Comparison of ENCODE assay signal across 16 cellular contexts in the genomic region with DNA sequence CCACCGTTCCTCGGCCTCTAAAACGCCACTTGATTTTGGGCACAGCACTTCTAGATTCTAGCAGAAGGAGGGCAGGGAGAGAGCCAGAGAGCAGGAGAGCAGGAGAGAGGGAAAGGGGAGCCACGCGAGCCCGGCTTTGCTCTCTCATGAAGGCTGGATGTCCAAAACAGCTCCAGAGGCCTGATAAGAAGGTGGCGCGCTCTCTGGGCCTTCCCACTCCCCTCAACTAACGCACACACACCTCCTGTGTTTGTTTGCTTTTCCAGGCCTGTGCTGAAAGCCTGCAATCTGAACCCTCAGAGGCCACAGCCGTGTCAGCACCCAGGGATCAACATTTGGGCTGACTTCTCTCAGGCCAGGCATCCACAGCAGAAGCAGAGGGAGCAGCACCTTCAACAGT.
A peak's percentile ranks its signal among the peaks of the same experiment; 100 is the strongest.
DNase-seq lines count a peak whose midpoint lies in the region; ATAC-seq and TF ChIP-seq lines count a peak whose summit lies in the region.
"Had no signal": no experiment of that assay in that cellular context is flagged by ENCODE, and none has a peak within 500 bp of the region (broad histone marks: within the 10 kb centered on the region; RNA-seq: fewer than 3 reads in every experiment).

No MANE protein-coding gene starts in this region.

- H3K9ac ChIP-seq in HUES48 (ENCODE audit: low read depth, low read length) = 0 out of 2 replicates have a peak overlapping the region, but pooled peaks have one; percentile 25
- H3K9ac ChIP-seq: BLaER1 treated with 17β-estradiol and CSF1 and Interleukin-3, amounts not matched to agents 10 nM and 100 nM; KMS-11 had no signal

- H3K36me3 ChIP-seq in cardiac muscle cell (no peaks in the 10 kb centered on the region), right atrium auricular region (no peaks in the 10 kb centered on the region), HUES48 (ENCODE audit: control insufficient read depth, insufficient read depth, low read length) (no peaks in the 10 kb centered on the region)
- H3K36me3 ChIP-seq: BLaER1 treated with 17β-estradiol and CSF1 and Interleukin-3, amounts not matched to agents 10 nM and 100 nM had no signal

- H3K4me1 ChIP-seq in cardiac muscle cell (ENCODE audit: low read depth) (peaks cover 10% of the 10 kb centered on the region), right atrium auricular region (no peaks in the 10 kb centered on the region), HUES48 (ENCODE audit: control insufficient read depth, insufficient read depth, low read length) (peaks cover 16% of the 10 kb centered on the region)
- H3K4me1 ChIP-seq: BLaER1 treated with 17β-estradiol and CSF1 and Interleukin-3, amounts not matched to agents 10 nM and 100 nM had no signal

- H3K4me3 ChIP-seq in cardiac muscle cell (no peak overlapping the region), right atrium auricular region (no peak overlapping the region), HUES48 (ENCODE audit: low read depth, low read length) (no peak overlapping the region)
- H3K4me3 ChIP-seq: BLaER1 treated with 17β-estradiol and CSF1 and Interleukin-3, amounts not matched to agents 10 nM and 100 nM had no signal

- H3K27me3 ChIP-seq in cardiac muscle cell (no peaks in the 10 kb centered on the region), right atrium auricular region (no peaks in the 10 kb centered on the region), HUES48 (ENCODE audit: control insufficient read depth, insufficient read depth, low read length) (no peaks in the 10 kb centered on the region)
- H3K27me3 ChIP-seq: BLaER1 treated with 17β-estradiol and CSF1 and Interleukin-3, amounts not matched to agents 10 nM and 100 nM had no signal

- in situ Hi-C loops in KBM-7 (cut with MboI; ENCODE audit: low pct_unique_long_range_greater_than_20kb, low sequenced_read_pairs) = no loop called here

- no peak for TF ChIP-seq CTCF in cardiac muscle cell (IDR thresholded peaks at IDR 0.05; ENCODE audit: low read depth, low read length)
- TF ChIP-seq CTCF in right atrium auricular region (IDR thresholded peaks at IDR 0.05) = no peak

- no peak for ATAC-seq in GM21423 (IDR thresholded peaks at IDR 0.05; ENCODE audit: unreplicated experiment)
- ATAC-seq: CD8-positive, alpha-beta T cell; Right ventricle myocardium inferior had no signal

- H3K9me3 ChIP-seq in cardiac muscle cell (ENCODE audit: low read depth) (no peaks in the 10 kb centered on the region), right atrium auricular region (no peaks in the 10 kb centered on the region), HUES48 (ENCODE audit: control insufficient read depth, insufficient read depth, low read length) (no peaks in the 10 kb centered on the region)
- H3K9me3 ChIP-seq: BLaER1 treated with 17β-estradiol and CSF1 and Interleukin-3, amounts not matched to agents 10 nM and 100 nM had no signal

- H3K27ac ChIP-seq in cardiac muscle cell (peak overlapping the region; percentile 60), right atrium auricular region (no peak overlapping the region), HUES48 (ENCODE audit: low read depth, low read length) (no peak overlapping the region)
- H3K27ac ChIP-seq: BLaER1 treated with 17β-estradiol and CSF1 and Interleukin-3, amounts not matched to agents 10 nM and 100 nM; KMS-11 had no signal

- DNase-seq in cardiac muscle cell (ENCODE audit: low read depth in 1 of 2, low spot score in 1 of 2) (peak in 1 of 2 donors; percentile 59), right atrium auricular region (ENCODE audit: low spot score) (no peak), left kidney (ENCODE audit: low read depth, low spot score) (peak; percentile 78), glomerular visceral epithelial cell (ENCODE audit: extremely low spot score) (no peak), KBM-7 (no peak)
- DNase-seq: CD8-positive, alpha-beta T cell; DMS79; NCI-H1436 treated with DMSO at 0.1 percent for 48 hours; NCI-H2081; NCI-H226; NCI-H526 treated with DMSO at 0.1 percent for 48 hours had no signal
